In genomic region chr18:58536534-58537271, GRCh38 we compare ENCODE assay signal across 9 cellular contexts.
A peak's percentile ranks its signal among the peaks of the same experiment; 100 is the strongest.
DNase-seq lines count a peak whose midpoint lies in the region; ATAC-seq, FAIRE-seq and TF ChIP-seq lines count a peak whose summit lies in the region.
"Had no signal": no experiment of that assay in that cellular context is flagged by ENCODE, and none has a peak within 500 bp of the region (broad histone marks: within the 10 kb centered on the region; RNA-seq: fewer than 3 reads in every experiment).

No MANE protein-coding gene starts in this region.

- H3K9ac ChIP-seq in HepG2 (ENCODE audit: insufficient read depth, low read depth, low read length): no peak overlapping the region

- intact Hi-C loops in HepG2 (cut with micrococcal nuclease; ENCODE audit: unreplicated experiment): no loop called here

- no peaks in the 10 kb centered on the region for H4K20me1 ChIP-seq in HepG2 (ENCODE audit: insufficient read depth, low read length)

- TF ChIP-seq POLR2A in GM18951 (IDR thresholded peaks at IDR 0.05; ENCODE audit: extremely low read depth, insufficient read depth, insufficient read length) (peak; percentile 55), HepG2 (IDR thresholded peaks at IDR 0.05; ENCODE audit: insufficient read depth in 1 of 2, low read depth in 2 of 2, low read length in 2 of 2) (no peak)

- no peak overlapping the region for H3K4me2 ChIP-seq in HepG2 (ENCODE audit: low read depth, low read length)

- DNase-seq in Ammon's horn (ENCODE audit: low spot score) (peak; percentile 33), NOMO-1 treated with dmso at 0.1 percent for 144 hours (lab: John Stamatoyannopoulos, UW; ENCODE audit: unreplicated experiment) (peak; percentile 66), NCI-H2081 (lab: John Stamatoyannopoulos, UW) (no peak), COR-L47 (lab: John Stamatoyannopoulos, UW) (no peak), RWPE1 (ENCODE audit: low spot score) (no peak), HepG2 (ENCODE audit: low spot score) (no peak)
- DNase-seq: occipital lobe had no signal

- TF ChIP-seq RAD21 in HepG2 (CRISPR knock-in tag; IDR thresholded peaks at IDR 0.05): no peak

- H3K27me3 ChIP-seq in HepG2 (ENCODE audit: control insufficient read depth in 1 of 2, insufficient read depth in 2 of 2, low read length in 2 of 2): no peaks in the 10 kb centered on the region

- no peak overlapping the region for H2AFZ ChIP-seq in HepG2 (ENCODE audit: low read length)

- WGBS in HepG2 (ENCODE audit: low lambda C conversion rate): 97% methylated on average over 8 of the region's 10 CpGs

- no peak overlapping the region for H3K27ac ChIP-seq in RWPE1
- no peak overlapping the region for H3K27ac ChIP-seq in HepG2 (ENCODE audit: extremely low read length, insufficient read depth, low read length)

- H3K79me2 ChIP-seq in HepG2 (ENCODE audit: insufficient read depth, low read length): no peaks in the 10 kb centered on the region

- TF ChIP-seq EP300 in HepG2 (IDR thresholded peaks at IDR 0.05; ENCODE audit: low read depth in 2 of 2, low read length in 2 of 2) (no peak), HepG2 (CRISPR knock-in tag; IDR thresholded peaks at IDR 0.05; ENCODE audit: borderline replicate concordance) (no peak)

- H3K36me3 ChIP-seq in HepG2 (replicated peaks in 1 of 2; ENCODE audit: control insufficient read depth in 1 of 2, insufficient read depth in 2 of 2, low read length in 2 of 2): no peaks in the 10 kb centered on the region

- BruUV-seq in HepG2 (replicated peaks; lab: Mats Ljungman, UMichigan): no TSS peak

- POLR2A ChIA-PET in RWPE1 (lab: Yijun Ruan, JAX; ENCODE audit: low non-redundant PET) (no interaction called here), HepG2 (lab: Yijun Ruan, JAX) (no interaction called here)

- H3K4me1 ChIP-seq in HepG2 (ENCODE audit: insufficient read depth, low read length): peaks cover 68% of the 10 kb centered on the region

- CTCF ChIA-PET in RWPE1 (lab: Yijun Ruan, JAX) (no interaction called here), HepG2 (lab: Yijun Ruan, JAX; ENCODE audit: low intra/inter-chr PET ratio, low total read pairs) (no interaction called here)

- peak; percentile 35 for ATAC-seq in HG02870 (IDR thresholded peaks at IDR 0.05; ENCODE audit: unreplicated experiment)
- ATAC-seq in HepG2: no peak

- no peak overlapping the region for H3K4me3 ChIP-seq in HepG2 (replicated peaks in 1 of 3; ENCODE audit: insufficient read depth in 1 of 3, low read depth in 2 of 3, low read length in 3 of 3)

- FAIRE-seq in HepG2 (lab: Jason Lieb, UNC): no peak

- no peak for TF ChIP-seq CTCF in RWPE1 (conservative IDR thresholded peaks at IDR 0.05; ENCODE audit: low read depth)
- TF ChIP-seq CTCF in HepG2 (CRISPR knock-in tag; IDR thresholded peaks at IDR 0.05): no peak

- no peaks in the 10 kb centered on the region for H3K9me3 ChIP-seq in HepG2 (ENCODE audit: low read length)

- in situ Hi-C loops in GM18951 (cut with MboI; ENCODE audit: low sequenced_read_pairs, unreplicated experiment): no loop called here
- in situ Hi-C loops in HepG2 (cut with HindIII; ENCODE audit: extremely low pct_ligation_motif_present, low pct_unique_long_range_greater_than_20kb): loop anchor here (25.0 kb wide), 1 partner anchor 526 kb away; no protein-coding TSS in a partner anchor

TF ChIP-seq in HepG2, 621 proteins besides CTCF, POLR2A, EP300 and RAD21:
- TF ChIP-seq HNRNPLL (IDR thresholded peaks at IDR 0.05; ENCODE audit: low read depth, low read length, poor library complexity, severe bottlenecking) (no peak), ZNF34 (CRISPR knock-in tag; IDR thresholded peaks at IDR 0.05; ENCODE audit: borderline replicate concordance) (no peak), ZNF577 (CRISPR knock-in tag; IDR thresholded peaks at IDR 0.05; ENCODE audit: borderline replicate concordance, low read depth) (no peak), ESRRA (CRISPR knock-in tag; IDR thresholded peaks at IDR 0.05; ENCODE audit: low read depth) (no peak), ERF (CRISPR knock-in tag; IDR thresholded peaks at IDR 0.05) (no peak), BCL3 (CRISPR knock-in tag; IDR thresholded peaks at IDR 0.05) (no peak)

Comparison
In these comparisons a context has a peak if more than half of its experiments do, and no peak if none do; other contexts are left out.
1. DNase-seq: peak in Ammon's horn (single experiment) and NOMO-1 treated with dmso at 0.1 percent for 144 hours (single experiment); none in NCI-H2081 (0 of 2), COR-L47 (single experiment), RWPE1 (single experiment) and HepG2 (single experiment).